6 cellular contexts compared by ENCODE assay signal in the genomic region with DNA sequence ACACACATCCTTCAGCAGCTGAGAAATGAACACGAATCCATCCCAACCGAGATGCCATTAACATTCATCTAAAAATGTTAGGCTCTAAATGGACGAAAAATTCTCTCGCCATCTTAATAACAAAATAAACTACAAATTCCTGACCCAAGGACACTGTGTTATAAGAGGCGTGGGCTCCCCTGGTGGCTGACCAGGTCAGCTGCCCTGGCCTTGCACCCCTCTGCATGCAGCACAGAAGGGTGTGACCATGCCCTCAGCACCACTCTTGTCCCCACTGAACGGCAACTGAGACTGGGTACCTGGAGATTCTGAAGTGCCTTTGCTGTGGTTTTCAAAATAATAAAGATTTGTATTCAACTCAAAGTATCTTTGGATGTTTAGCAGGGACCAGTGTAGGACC. TPM values are rescaled to one million over a fixed set of nuclear protein-coding genes. Genes with fewer than 3 reads are reported as not detected.
"Had no signal": no experiment of that assay in that cellular context is flagged by ENCODE, and none has a peak within 500 bp of the region (broad histone marks: within the 10 kb centered on the region; RNA-seq: fewer than 3 reads in every experiment).

No MANE protein-coding gene starts in this region.

RNA-seq across cellular contexts. Expression of a gene that starts 15.8 kb away (rescaled TPM):
- total RNA-seq: OCI-LY7, PC-3, Peyer's patch, SJCRH30, SK-MEL-5, T-cell had no signal
